11 cellular contexts compared by ENCODE assay signal in the genomic region with DNA sequence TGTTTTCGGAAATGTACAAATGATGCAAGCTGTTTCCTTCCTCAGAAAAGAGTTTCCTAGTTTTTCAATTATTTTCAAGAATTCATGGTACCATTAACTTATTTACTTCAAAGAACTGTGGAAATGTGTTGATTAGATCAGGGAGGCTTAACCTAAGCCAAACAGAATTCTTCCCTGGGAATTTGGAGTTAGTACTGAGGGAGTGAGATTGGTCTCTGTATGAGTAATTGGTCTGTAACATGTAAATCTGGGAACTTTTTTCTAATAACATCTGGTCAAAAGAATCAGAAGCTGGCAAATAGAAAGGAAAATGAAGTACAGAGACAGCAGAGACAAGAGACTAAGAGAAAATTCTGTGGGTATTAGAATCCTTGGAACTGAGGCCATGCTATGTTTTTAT.
"Had no signal": no experiment of that assay in that cellular context is flagged by ENCODE, and none has a peak within 500 bp of the region (broad histone marks: within the 10 kb centered on the region; RNA-seq: fewer than 3 reads in every experiment).

No MANE protein-coding gene starts in this region.

- H3K27ac ChIP-seq: body of pancreas, sigmoid colon had no signal

- H3K27ac Mint-ChIP-seq: activated naive CD4-positive, alpha-beta T cell treated with anti-CD3 and anti-CD28 coated beads for 36 hours; nephron; T-helper 1 cell treated with Interleukin-12 subunit alpha and Interleukin-12 subunit beta and Interleukin-4 antibody, amounts not matched to agents 30 μg/mL and 1 μg/mL, for 36 hours had no signal

- H3K27me3 ChIP-seq: body of pancreas, sigmoid colon, upper lobe of left lung had no signal

- H3K4me1 ChIP-seq: body of pancreas, sigmoid colon had no signal

- DNase-seq: activated CD4-positive, alpha-beta T cell treated with anti-CD3 and anti-CD28 coated beads for 48 hours; activated naive CD4-positive, alpha-beta T cell treated with anti-CD3 and anti-CD28 coated beads for 36 hours; body of pancreas; foreskin melanocyte; hippocampal formation; sigmoid colon; stimulated activated CD4-positive, alpha-beta T cell treated with anti-CD3 and anti-CD28 coated beads, Interleukin-2, amount 100 ng/mL, for 48 hours; stimulated activated naive CD8-positive, alpha-beta T cell treated with anti-CD3 and anti-CD28 coated beads, Interleukin-15, Interleukin-2, amounts not matched to agents 100 U/mL and 50 U/mL, for 24 hours; upper lobe of left lung had no signal

- H3K4me3 Mint-ChIP-seq: activated naive CD4-positive, alpha-beta T cell treated with anti-CD3 and anti-CD28 coated beads for 36 hours; nephron; T-helper 1 cell treated with Interleukin-12 subunit alpha and Interleukin-12 subunit beta and Interleukin-4 antibody, amounts not matched to agents 30 μg/mL and 1 μg/mL, for 36 hours had no signal

- H3K36me3 ChIP-seq: sigmoid colon, upper lobe of left lung had no signal

- H3K4me3 ChIP-seq: body of pancreas, sigmoid colon, upper lobe of left lung had no signal

- ATAC-seq: body of pancreas; stimulated activated naive CD8-positive, alpha-beta T cell treated with anti-CD3 and anti-CD28 coated beads, Interleukin-15, Interleukin-2, amounts not matched to agents 100 U/mL and 50 U/mL, for 24 hours had no signal

- H3K4me1 Mint-ChIP-seq: nephron had no signal

- H3K9me3 Mint-ChIP-seq: activated naive CD4-positive, alpha-beta T cell treated with anti-CD3 and anti-CD28 coated beads for 36 hours; nephron; T-helper 1 cell treated with Interleukin-12 subunit alpha and Interleukin-12 subunit beta and Interleukin-4 antibody, amounts not matched to agents 30 μg/mL and 1 μg/mL, for 36 hours had no signal
